In the genomic region with DNA sequence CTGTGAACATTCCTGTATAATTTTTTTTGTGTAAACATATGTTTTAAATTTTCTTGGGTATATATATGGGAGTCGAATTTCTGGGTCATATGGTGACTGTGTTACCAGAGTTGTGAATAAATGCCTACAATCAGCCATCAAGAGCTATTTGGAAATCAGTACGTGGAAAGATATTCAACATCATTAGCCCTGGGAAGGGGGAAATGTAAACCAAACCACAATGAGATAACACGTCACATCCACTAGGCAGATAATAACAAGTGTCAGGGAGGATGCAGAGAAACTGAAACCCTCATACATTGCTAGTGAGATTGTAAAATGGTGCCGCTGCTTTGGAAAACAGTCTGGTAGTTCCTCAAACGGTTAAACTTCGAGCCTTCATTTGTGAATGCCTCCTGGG, we compare ENCODE assay signal across 32 cellular contexts. TPM values are rescaled to one million over a fixed set of nuclear protein-coding genes. Genes with fewer than 3 reads are reported as not detected.
A peak's percentile ranks its signal among the peaks of the same experiment; 100 is the strongest.
DNase-seq lines count a peak whose midpoint lies in the region; ATAC-seq and TF ChIP-seq lines count a peak whose summit lies in the region.
"Had no signal": no experiment of that assay in that cellular context is flagged by ENCODE, and none has a peak within 500 bp of the region (broad histone marks: within the 10 kb centered on the region; RNA-seq: fewer than 3 reads in every experiment).

No MANE protein-coding gene starts in this region.

- H3K4me3 ChIP-seq in BLaER1 = no peak overlapping the region
- H3K4me3 ChIP-seq in osteoblast (ENCODE audit: insufficient read depth, low read length) = no peak overlapping the region
- H3K4me3 ChIP-seq: HAP-1, psoas muscle had no signal

- H3K4me3 Mint-ChIP-seq in chondrocyte (ENCODE audit: unreplicated experiment) (no peak overlapping the region), mesothelial cell of epicardium (no peak overlapping the region), natural killer cell (no peak overlapping the region)
- H3K4me3 Mint-ChIP-seq: activated CD8-positive, alpha-beta T cell treated with anti-CD3 and anti-CD28 coated beads for 36 hours; activated T-helper 1 cell treated with anti-CD3 and anti-CD28 coated beads, Interleukin-12 subunit alpha, Interleukin-12 subunit beta, Interleukin-2, Interleukin-4 antibody, amounts not matched to agents 30 ng/mL and 10 ng/mL and 1 ng/mL, durations not matched to agents 14 hours and 24 hours and 36 hours; brain; CD4-positive, CD25-positive, alpha-beta regulatory T cell; T-helper 1 cell treated with Interleukin-12 subunit alpha and Interleukin-12 subunit beta and Interleukin-4 antibody, amounts not matched to agents 30 μg/mL and 1 μg/mL, for 36 hours; type B pancreatic cell had no signal

- H2AFZ ChIP-seq in osteoblast (ENCODE audit: low read length) = no peak overlapping the region

- H3K4me1 Mint-ChIP-seq in chondrocyte (ENCODE audit: low read depth) (peaks cover 42% of the 10 kb centered on the region), mesothelial cell of epicardium (peaks cover 28% of the 10 kb centered on the region), natural killer cell (peaks cover 0 to 5% of the 10 kb centered on the region in 2 donors)
- H3K4me1 Mint-ChIP-seq: CD4-positive, CD25-positive, alpha-beta regulatory T cell had no signal

- intact Hi-C loops in natural killer cell (cut with micrococcal nuclease) = no loop called here

- H3K27me3 Mint-ChIP-seq in chondrocyte (ENCODE audit: low read depth) = no peaks in the 10 kb centered on the region
- H3K27me3 Mint-ChIP-seq in mesothelial cell of epicardium (ENCODE audit: low read depth) = no peaks in the 10 kb centered on the region
- H3K27me3 Mint-ChIP-seq in natural killer cell (ENCODE audit: low read depth in 2 of 2) = peaks cover 3 to 34% of the 10 kb centered on the region in 2 donors
- H3K27me3 Mint-ChIP-seq: activated CD8-positive, alpha-beta T cell treated with anti-CD3 and anti-CD28 coated beads for 36 hours; CD4-positive, CD25-positive, alpha-beta regulatory T cell; type B pancreatic cell had no signal

- H3K4me2 ChIP-seq in BLaER1 = peak overlapping the region; percentile 39; the same call in 1 of the 2 replicates
- H3K4me2 ChIP-seq in osteoblast (ENCODE audit: insufficient read depth, low read length) = no peak overlapping the region

- H3K27me3 ChIP-seq in BLaER1 = peaks cover 81% of the 10 kb centered on the region
- H3K27me3 ChIP-seq in osteoblast (ENCODE audit: insufficient read depth, low read length) = peaks cover 10% of the 10 kb centered on the region

- ATAC-seq in natural killer cell = no peak
- ATAC-seq: activated CD8-positive, alpha-beta T cell treated with anti-CD3 and anti-CD28 coated beads for 36 hours; left ventricle myocardium superior; psoas muscle; Right ventricle myocardium inferior; sciatic nerve; SK-N-SH treated with all-trans-retinoic acid at 6 μM for 48 hours had no signal

- H4K20me1 ChIP-seq in BLaER1 (no peaks in the 10 kb centered on the region), osteoblast (ENCODE audit: insufficient read depth, low read length) (no peaks in the 10 kb centered on the region)

- TF ChIP-seq CTCF in chondrocyte (IDR thresholded peaks at IDR 0.05) = no peak
- no peak for TF ChIP-seq CTCF in mesothelial cell of epicardium (IDR thresholded peaks at IDR 0.05; ENCODE audit: unreplicated experiment)
- TF ChIP-seq CTCF in natural killer cell (IDR thresholded peaks at IDR 0.05) = no peak
- no peak for TF ChIP-seq CTCF in osteoblast (IDR thresholded peaks at IDR 0.05; ENCODE audit: extremely low read depth, low read depth, low read length)

- no peaks in the 10 kb centered on the region for H3K79me2 ChIP-seq in osteoblast (ENCODE audit: insufficient read depth, low read length)

- no peak overlapping the region for H3K9ac ChIP-seq in BLaER1

- H3K36me3 ChIP-seq in BLaER1 (no peaks in the 10 kb centered on the region), osteoblast (ENCODE audit: insufficient read depth, low read length) (no peaks in the 10 kb centered on the region)
- H3K36me3 ChIP-seq: HAP-1 had no signal

- no peaks in the 10 kb centered on the region for H3K9me3 ChIP-seq in BLaER1
- no peaks in the 10 kb centered on the region for H3K9me3 ChIP-seq in osteoblast (ENCODE audit: low read depth, low read length)
- H3K9me3 ChIP-seq: HAP-1, psoas muscle had no signal

- DNase-seq in NCI-H69 (lab: John Stamatoyannopoulos, UW) = peak; percentile 14
- DNase-seq in chondrocyte (ENCODE audit: low spot score) = no peak
- DNase-seq in mesothelial cell of epicardium (ENCODE audit: low spot score in 2 of 2, unreplicated experiment in 2 of 2) = no peak
- DNase-seq in natural killer cell = no peak
- DNase-seq in KG1 (lab: John Stamatoyannopoulos, UW) = no peak
- DNase-seq in osteoblast (ENCODE audit: insufficient read length, low spot score, missing footprints) = no peak
- no peak for DNase-seq in cerebellum (ENCODE audit: low spot score)
- DNase-seq: activated CD8-positive, alpha-beta memory T cell treated with anti-CD3 and anti-CD28 coated beads, Interleukin-2, amount 50 U/mL, for 48 hours; activated CD8-positive, alpha-beta T cell treated with anti-CD3 and anti-CD28 coated beads for 36 hours; activated naive CD4-positive, alpha-beta T cell treated with Interleukin-2 at 50 U/mL for 16 hours; CD4-positive, CD25-positive, alpha-beta regulatory T cell; DMS79 treated with DMSO at 0.1 percent for 48 hours; effector CD4-positive, alpha-beta T cell; islet precursor cell; left ventricle myocardium superior; MV-4-11; NCI-H1694 treated with DMSO at 0.1 percent for 48 hours; NCI-H2171; NCI-H510A treated with DMSO at 0.1 percent for 48 hours; psoas muscle; stimulated activated CD4-positive, alpha-beta T cell treated with anti-CD3 and anti-CD28 coated beads, Interleukin-4, amount 100 ng/mL, for 1 hour had no signal

- H3K27ac ChIP-seq in BLaER1 (no peak overlapping the region), osteoblast (ENCODE audit: low read depth, low read length) (no peak overlapping the region)
- H3K27ac ChIP-seq: psoas muscle had no signal

- H3K27ac Mint-ChIP-seq in chondrocyte (ENCODE audit: unreplicated experiment) (peak overlapping the region; percentile 77), mesothelial cell of epicardium (peak overlapping the region; percentile 44), natural killer cell (no peak overlapping the region)
- H3K27ac Mint-ChIP-seq: activated CD8-positive, alpha-beta T cell treated with anti-CD3 and anti-CD28 coated beads for 36 hours; activated T-helper 1 cell treated with anti-CD3 and anti-CD28 coated beads, Interleukin-12 subunit alpha, Interleukin-12 subunit beta, Interleukin-2, Interleukin-4 antibody, amounts not matched to agents 30 ng/mL and 10 ng/mL and 1 ng/mL, durations not matched to agents 14 hours and 24 hours and 36 hours; CD4-positive, CD25-positive, alpha-beta regulatory T cell; T-helper 1 cell treated with Interleukin-12 subunit alpha and Interleukin-12 subunit beta and Interleukin-4 antibody, amounts not matched to agents 30 μg/mL and 1 μg/mL, for 36 hours; type B pancreatic cell had no signal

- H3K9me3 Mint-ChIP-seq in chondrocyte (ENCODE audit: low read depth) (peaks cover 2% of the 10 kb centered on the region), mesothelial cell of epicardium (peaks cover 3% of the 10 kb centered on the region), natural killer cell (no peaks in the 10 kb centered on the region)
- H3K9me3 Mint-ChIP-seq: activated CD8-positive, alpha-beta T cell treated with anti-CD3 and anti-CD28 coated beads for 36 hours; activated T-helper 1 cell treated with anti-CD3 and anti-CD28 coated beads, Interleukin-12 subunit alpha, Interleukin-12 subunit beta, Interleukin-2, Interleukin-4 antibody, amounts not matched to agents 30 ng/mL and 10 ng/mL and 1 ng/mL, durations not matched to agents 14 hours and 24 hours and 36 hours; CD4-positive, CD25-positive, alpha-beta regulatory T cell; T-helper 1 cell treated with Interleukin-12 subunit alpha and Interleukin-12 subunit beta and Interleukin-4 antibody, amounts not matched to agents 30 μg/mL and 1 μg/mL, for 36 hours had no signal

- no peaks in the 10 kb centered on the region for H3K36me3 Mint-ChIP-seq in chondrocyte (ENCODE audit: low read depth)
- H3K36me3 Mint-ChIP-seq in mesothelial cell of epicardium = no peaks in the 10 kb centered on the region
- no peaks in the 10 kb centered on the region for H3K36me3 Mint-ChIP-seq in natural killer cell
- H3K36me3 Mint-ChIP-seq: brain; CD4-positive, CD25-positive, alpha-beta regulatory T cell; type B pancreatic cell had no signal

- H3K4me1 ChIP-seq in BLaER1 (peaks cover 32% of the 10 kb centered on the region), osteoblast (ENCODE audit: insufficient read depth, low read length) (peaks cover 10% of the 10 kb centered on the region)
- H3K4me1 ChIP-seq: psoas muscle had no signal

RNA-seq across cellular contexts. Expression of gene LUZP4, which starts 43.9 kb away (rescaled TPM):
- total RNA-seq in chondrocyte (not detected in 3 replicates), mesothelial cell of epicardium (not detected in 3 replicates), natural killer cell (not detected), osteoblast (not detected in 2 replicates), cerebellum (not detected)
- total RNA-seq: A172; activated CD8-positive, alpha-beta T cell treated with anti-CD3 and anti-CD28 coated beads for 36 hours; activated T-helper 1 cell treated with anti-CD3 and anti-CD28 coated beads, Interleukin-12 subunit alpha, Interleukin-12 subunit beta, Interleukin-2, Interleukin-4 antibody, amounts not matched to agents 30 ng/mL and 10 ng/mL and 1 ng/mL, durations not matched to agents 14 hours and 24 hours and 36 hours; CD4-positive, CD25-positive, alpha-beta regulatory T cell; left ventricle myocardium superior; LHCN-M2; psoas muscle; Right ventricle myocardium inferior; sciatic nerve had no signal

Comparison
In these comparisons a context has a peak if more than half of its experiments do, and no peak if none do; other contexts are left out.
1. H3K27ac Mint-ChIP-seq: peak in chondrocyte (single experiment) and mesothelial cell of epicardium (single experiment); none in natural killer cell (0 of 2).